Comparison of ENCODE assay signal across 2 cellular contexts in genomic region chr7:1693419-1693990, GRCh38.
TF ChIP-seq lines count a peak whose summit lies in the region.

No MANE protein-coding gene starts in this region.

TF ChIP-seq in IMR-90, 13 proteins besides CTCF, POLR2A, EP300 and RAD21:
- TF ChIP-seq NFE2L2 (IDR thresholded peaks at IDR 0.05; ENCODE audit: low read depth, low read length) (no peak), SMC3 (IDR thresholded peaks at IDR 0.05; ENCODE audit: low read depth, low read length) (no peak), MXI1 (IDR thresholded peaks at IDR 0.05; ENCODE audit: borderline replicate concordance, low read depth, low read length) (no peak), USF2 (IDR thresholded peaks at IDR 0.05; ENCODE audit: low read depth, low read length) (no peak), ELK1 (IDR thresholded peaks at IDR 0.05; ENCODE audit: borderline replicate concordance, low read depth, low read length) (no peak), CHD1 (IDR thresholded peaks at IDR 0.05; ENCODE audit: low read depth, low read length) (no peak), BHLHE40 (IDR thresholded peaks at IDR 0.05; ENCODE audit: low read depth, low read length) (no peak), RCOR1 (IDR thresholded peaks at IDR 0.05; ENCODE audit: insufficient replicate concordance, low read length) (no peak), MAFK (IDR thresholded peaks at IDR 0.05; ENCODE audit: low read depth, low read length) (no peak), MAZ (IDR thresholded peaks at IDR 0.05; ENCODE audit: borderline replicate concordance, low read depth, low read length) (no peak), RFX5 (IDR thresholded peaks at IDR 0.05; ENCODE audit: low read depth, low read length) (no peak), CEBPB (IDR thresholded peaks at IDR 0.05; ENCODE audit: low read depth, low read length) (no peak), FOS (IDR thresholded peaks at IDR 0.05; ENCODE audit: low read depth, low read length) (no peak)

TF ChIP-seq in K562, 482 proteins besides CTCF, POLR2A, EP300 and RAD21:
- TF ChIP-seq ETS1 (conservative IDR thresholded peaks at IDR 0.05; ENCODE audit: control insufficient read depth, low read depth, low read length) (no peak), KLF1 (tag; IDR thresholded peaks at IDR 0.05) (no peak), E2F6 (IDR thresholded peaks at IDR 0.05; ENCODE audit: borderline replicate concordance in 1 of 2, extremely low read depth in 1 of 2, insufficient read depth in 1 of 2, insufficient read length in 1 of 2, low read depth in 1 of 2, low read length in 1 of 2, poor library complexity in 1 of 2, severe bottlenecking in 1 of 2) (no peak), KDM1A (IDR thresholded peaks at IDR 0.05) (peak in 1 of 2 experiments; percentile 57; a peak in 1 of 4 replicates), RFX1 (IDR thresholded peaks at IDR 0.05) (peak; percentile 31; the same call in 1 of the 2 replicates)
